In genomic region chr5:172065431-172066065, GRCh38 we compare ENCODE assay signal across 10 cellular contexts. TPM values are rescaled to one million over a fixed set of nuclear protein-coding genes. Genes with fewer than 3 reads are reported as not detected.
DNase-seq lines count a peak whose midpoint lies in the region; ATAC-seq and TF ChIP-seq lines count a peak whose summit lies in the region.
"Had no signal": no experiment of that assay in that cellular context is flagged by ENCODE, and none has a peak within 500 bp of the region (broad histone marks: within the 10 kb centered on the region; RNA-seq: fewer than 3 reads in every experiment).

No MANE protein-coding gene starts in this region.

- peaks cover 11% of the 10 kb centered on the region for H3K36me3 ChIP-seq in muscle layer of colon (ENCODE audit: insufficient read depth, low read length)

- H3K9me3 Mint-ChIP-seq in endothelial cell (ENCODE audit: unreplicated experiment), result no peaks in the 10 kb centered on the region

- ATAC-seq in HG02840 (IDR thresholded peaks at IDR 0.05; ENCODE audit: low FRiP score, unreplicated experiment), result no peak

- peaks cover 43% of the 10 kb centered on the region for H3K36me3 Mint-ChIP-seq in endothelial cell (ENCODE audit: low read depth, unreplicated experiment)

- H3K9me3 ChIP-seq in muscle layer of colon (ENCODE audit: low read length), result no peaks in the 10 kb centered on the region
- H3K9me3 ChIP-seq: spleen had no signal

- peaks cover 4% of the 10 kb centered on the region for H3K27me3 Mint-ChIP-seq in endothelial cell (ENCODE audit: unreplicated experiment)

- no peak overlapping the region for H3K9ac ChIP-seq in muscle layer of colon (ENCODE audit: low read length)

- POLR2A ChIA-PET in HEK293T (lab: Yijun Ruan, JAX), result no interaction called here

- H3K4me3 ChIP-seq in AG10803 (ENCODE audit: low read length) (no peak overlapping the region), muscle layer of colon (ENCODE audit: low read depth in 1 of 2, low read length in 2 of 2) (no peak overlapping the region)
- H3K4me3 ChIP-seq: spleen had no signal

- no peaks in the 10 kb centered on the region for H3K27me3 ChIP-seq in muscle layer of colon (ENCODE audit: control insufficient read depth in 1 of 2, insufficient read depth in 2 of 2, low read length in 2 of 2)
- H3K27me3 ChIP-seq: spleen had no signal

- no peak overlapping the region for H3K27ac Mint-ChIP-seq in endothelial cell (ENCODE audit: unreplicated experiment)

- H3K27ac ChIP-seq in muscle layer of colon (ENCODE audit: low read depth, low read length), result peak overlapping the region; percentile 30

- TF ChIP-seq CTCF in AG10803 (conservative IDR thresholded peaks at IDR 0.05; ENCODE audit: low read length) (no peak), endothelial cell (IDR thresholded peaks at IDR 0.05; ENCODE audit: unreplicated experiment) (no peak)

- DNase-seq in AG10803 (ENCODE audit: low read depth) (peak; percentile 34), HEK293T (ENCODE audit: extremely low spot score) (peak; percentile 3), astrocyte of the hippocampus (ENCODE audit: low read depth, low spot score) (peak; percentile 24), SW 1271 (lab: John Stamatoyannopoulos, UW) (no peak), SIG-M5 (lab: John Stamatoyannopoulos, UW) (no peak), endothelial cell (ENCODE audit: low spot score) (no peak)
- DNase-seq: NCI-H187 treated with DMSO at 0.1 percent for 48 hours had no signal

- peaks cover 12% of the 10 kb centered on the region for H3K4me1 ChIP-seq in muscle layer of colon (ENCODE audit: insufficient read depth, low read length)

- no peak overlapping the region for H3K4me3 Mint-ChIP-seq in endothelial cell (ENCODE audit: unreplicated experiment)

- peaks cover 3% of the 10 kb centered on the region for H3K4me1 Mint-ChIP-seq in endothelial cell (ENCODE audit: unreplicated experiment)

- CTCF ChIA-PET in HEK293T (lab: Yijun Ruan, JAX), result no interaction called here

TF ChIP-seq in HEK293T, 16 proteins besides CTCF, POLR2A, EP300 and RAD21:
- TF ChIP-seq BHLHE40 (IDR thresholded peaks at IDR 0.05; ENCODE audit: borderline replicate concordance), result no peak
- no peak for TF ChIP-seq ARNT (IDR thresholded peaks at IDR 0.05)
- no peak for TF ChIP-seq ZNF384 (IDR thresholded peaks at IDR 0.05)
- no peak for TF ChIP-seq FOXM1 (IDR thresholded peaks at IDR 0.05; ENCODE audit: borderline replicate concordance)
- no peak for TF ChIP-seq TARDBP (IDR thresholded peaks at IDR 0.05)
- TF ChIP-seq HDGF (IDR thresholded peaks at IDR 0.05; ENCODE audit: borderline replicate concordance), result no peak
- TF ChIP-seq LEF1 (IDR thresholded peaks at IDR 0.05; ENCODE audit: borderline replicate concordance), result no peak
- TF ChIP-seq, protein P1, sequence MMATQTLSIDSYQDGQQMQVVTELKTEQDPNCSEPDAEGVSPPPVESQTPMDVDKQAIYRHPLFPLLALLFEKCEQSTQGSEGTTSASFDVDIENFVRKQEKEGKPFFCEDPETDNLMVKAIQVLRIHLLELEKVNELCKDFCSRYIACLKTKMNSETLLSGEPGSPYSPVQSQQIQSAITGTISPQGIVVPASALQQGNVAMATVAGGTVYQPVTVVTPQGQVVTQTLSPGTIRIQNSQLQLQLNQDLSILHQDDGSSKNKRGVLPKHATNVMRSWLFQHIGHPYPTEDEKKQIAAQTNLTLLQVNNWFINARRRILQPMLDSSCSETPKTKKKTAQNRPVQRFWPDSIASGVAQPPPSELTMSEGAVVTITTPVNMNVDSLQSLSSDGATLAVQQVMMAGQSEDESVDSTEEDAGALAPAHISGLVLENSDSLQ (IDR thresholded peaks at IDR 0.05), result no peak
- TF ChIP-seq FOXK2 (IDR thresholded peaks at IDR 0.05), result no peak
- TF ChIP-seq L3MBTL2 (conservative IDR thresholded peaks at IDR 0.05), result no peak
- TF ChIP-seq SUZ12 (IDR thresholded peaks at IDR 0.05), result no peak
- no peak for TF ChIP-seq SP1 (IDR thresholded peaks at IDR 0.05)
- TF ChIP-seq ELF4 (IDR thresholded peaks at IDR 0.05), result no peak

RNA-seq across cellular contexts. Expression of gene FBXW11, which starts 59.1 kb away (rescaled TPM):
- 62.0 TPM for total RNA-seq in endothelial cell (ENCODE audit: unreplicated experiment)

Comparison
In these comparisons a context has a peak if more than half of its experiments do, and no peak if none do; other contexts are left out.
1. DNase-seq: peak in AG10803 (single experiment), HEK293T (single experiment) and astrocyte of the hippocampus (single experiment); none in SW 1271 (0 of 2), SIG-M5 (single experiment) and endothelial cell (single experiment).